Comparison of ENCODE assay signal across 10 cellular contexts in genomic region chr12:85279449-85280137, GRCh38. TPM values are rescaled to one million over a fixed set of nuclear protein-coding genes. Genes with fewer than 3 reads are reported as not detected.
A peak's percentile ranks its signal among the peaks of the same experiment; 100 is the strongest.
DNase-seq lines count a peak whose midpoint lies in the region; ATAC-seq and TF ChIP-seq lines count a peak whose summit lies in the region.
"Had no signal": no experiment of that assay in that cellular context is flagged by ENCODE, and none has a peak within 500 bp of the region (broad histone marks: within the 10 kb centered on the region; RNA-seq: fewer than 3 reads in every experiment).

No MANE protein-coding gene starts in this region.

- no peak overlapping the region for H2BK120ac ChIP-seq in mesendoderm (ENCODE audit: low read depth, low read length)

- peak overlapping the region; percentile 99 for H3K4me2 ChIP-seq in mesendoderm (ENCODE audit: low read length)

- no peak for TF ChIP-seq POLR2A in uterus (IDR thresholded peaks at IDR 0.05)

- H3K36me3 ChIP-seq in ectodermal cell (ENCODE audit: control insufficient read depth, insufficient read depth, low read length) (no peaks in the 10 kb centered on the region), mesendoderm (ENCODE audit: control insufficient read depth, insufficient read depth, low read length) (no peaks in the 10 kb centered on the region), uterus (no peaks in the 10 kb centered on the region)

- peak; percentile 1 for DNase-seq in activated naive CD8-positive, alpha-beta T cell treated with anti-CD3 and anti-CD28 coated beads for 36 hours
- DNase-seq in activated naive CD8-positive, alpha-beta T cell treated with anti-CD3 and anti-CD28 coated beads, Interleukin-2, amount 50 U/mL, for 24 hours, result no peak
- DNase-seq in mesendoderm, result peak; percentile 70
- DNase-seq in uterus, result peak in 1 of 2 donors; percentile 14
- no peak for DNase-seq in NCI-H748 treated with DMSO at 0.1 percent for 48 hours (lab: John Stamatoyannopoulos, UW)
- no peak for DNase-seq in activated CD4-positive, alpha-beta memory T cell treated with anti-CD3 and anti-CD28 coated beads for 36 hours
- DNase-seq: stimulated activated CD4-positive, alpha-beta T cell treated with anti-CD3 and anti-CD28 coated beads, Interleukin-15, amount 100 ng/mL, for 24 hours had no signal

- no peak overlapping the region for H3K23ac ChIP-seq in mesendoderm (ENCODE audit: low read length)

- no peak overlapping the region for H4K8ac ChIP-seq in mesendoderm (ENCODE audit: low read depth, low read length)

- WGBS in ectodermal cell, 2 experiments, result 0 to 1% methylated on average over 39 of the region's 39 CpGs
- no CpG with 5 or more reads among the region's 39 CpGs for WGBS in mesendoderm (ENCODE audit: extremely low coverage, insufficient coverage, low lambda C conversion rate)

- TF ChIP-seq CTCF in uterus (IDR thresholded peaks at IDR 0.05), result no peak

- H3K9me3 Mint-ChIP-seq in activated naive CD8-positive, alpha-beta T cell treated with anti-CD3 and anti-CD28 coated beads for 36 hours, result no peaks in the 10 kb centered on the region
- peaks cover 3% of the 10 kb centered on the region for H3K9me3 Mint-ChIP-seq in activated naive CD8-positive, alpha-beta T cell treated with anti-CD3 and anti-CD28 coated beads, Interleukin-2, amount 50 U/mL, for 24 hours
- H3K9me3 Mint-ChIP-seq in activated CD4-positive, alpha-beta memory T cell treated with anti-CD3 and anti-CD28 coated beads for 36 hours, result peaks cover 2% of the 10 kb centered on the region

- no peak overlapping the region for H2BK15ac ChIP-seq in mesendoderm (replicated peaks; ENCODE audit: low read depth)

- CTCF ChIA-PET in activated CD4-positive, alpha-beta memory T cell treated with anti-CD3 and anti-CD28 coated beads for 36 hours (lab: Charles Lee), result no interaction called here

- no peak overlapping the region for H2AK5ac ChIP-seq in mesendoderm (ENCODE audit: low read length)

- H3K9me3 ChIP-seq in ectodermal cell (ENCODE audit: control insufficient read depth, low read length) (no peaks in the 10 kb centered on the region), uterus (no peaks in the 10 kb centered on the region)

- H3K4me3 ChIP-seq in ectodermal cell (ENCODE audit: insufficient read depth, low read depth, low read length) (peak overlapping the region; percentile 61), mesendoderm (ENCODE audit: low read length) (peak overlapping the region; percentile 48), uterus (peak overlapping the region; percentile 22 to 35)

- POLR2A ChIA-PET in activated CD4-positive, alpha-beta memory T cell treated with anti-CD3 and anti-CD28 coated beads for 36 hours (lab: Charles Lee), result no interaction called here

- H3K56ac ChIP-seq in mesendoderm (ENCODE audit: low read length), result peak overlapping the region; percentile 89

- peak overlapping the region; percentile 90 for H3K18ac ChIP-seq in mesendoderm (ENCODE audit: low read length)

- H4K5ac ChIP-seq in mesendoderm (ENCODE audit: low read length), result no peak overlapping the region

- no peak overlapping the region for H3K27ac Mint-ChIP-seq in activated naive CD8-positive, alpha-beta T cell treated with anti-CD3 and anti-CD28 coated beads for 36 hours
- no peak overlapping the region for H3K27ac Mint-ChIP-seq in activated naive CD8-positive, alpha-beta T cell treated with anti-CD3 and anti-CD28 coated beads, Interleukin-2, amount 50 U/mL, for 24 hours
- H3K27ac Mint-ChIP-seq in activated CD4-positive, alpha-beta memory T cell treated with anti-CD3 and anti-CD28 coated beads for 36 hours, result no peak overlapping the region

- H3K4me1 Mint-ChIP-seq in activated naive CD8-positive, alpha-beta T cell treated with anti-CD3 and anti-CD28 coated beads for 36 hours, result peaks cover 5% of the 10 kb centered on the region
- peaks cover 6% of the 10 kb centered on the region for H3K4me1 Mint-ChIP-seq in activated naive CD8-positive, alpha-beta T cell treated with anti-CD3 and anti-CD28 coated beads, Interleukin-2, amount 50 U/mL, for 24 hours
- peaks cover 7% of the 10 kb centered on the region for H3K4me1 Mint-ChIP-seq in activated CD4-positive, alpha-beta memory T cell treated with anti-CD3 and anti-CD28 coated beads for 36 hours (ENCODE audit: low read depth)

- no peaks in the 10 kb centered on the region for H3K36me3 Mint-ChIP-seq in activated naive CD8-positive, alpha-beta T cell treated with anti-CD3 and anti-CD28 coated beads for 36 hours
- no peaks in the 10 kb centered on the region for H3K36me3 Mint-ChIP-seq in activated naive CD8-positive, alpha-beta T cell treated with anti-CD3 and anti-CD28 coated beads, Interleukin-2, amount 50 U/mL, for 24 hours (ENCODE audit: low read depth)
- no peaks in the 10 kb centered on the region for H3K36me3 Mint-ChIP-seq in activated CD4-positive, alpha-beta memory T cell treated with anti-CD3 and anti-CD28 coated beads for 36 hours

- H3K4me1 ChIP-seq in ectodermal cell (ENCODE audit: control insufficient read depth, insufficient read depth, low read length) (no peaks in the 10 kb centered on the region), mesendoderm (ENCODE audit: control insufficient read depth, low read depth, low read length) (peaks cover 2% of the 10 kb centered on the region), uterus (no peaks in the 10 kb centered on the region)

- H3K4ac ChIP-seq in mesendoderm (ENCODE audit: low read depth, low read length), result no peak overlapping the region

- H3K27ac ChIP-seq in ectodermal cell (ENCODE audit: insufficient read depth, low read depth, low read length, poor library complexity, severe bottlenecking) (no peak overlapping the region), mesendoderm (ENCODE audit: low read depth, low read length) (no peak overlapping the region), uterus (peak overlapping the region; percentile 28 to 45)

- ATAC-seq in activated naive CD8-positive, alpha-beta T cell treated with anti-CD3 and anti-CD28 coated beads, Interleukin-2, amount 50 U/mL, for 24 hours, result no peak
- ATAC-seq in HG03097 (IDR thresholded peaks at IDR 0.05; ENCODE audit: low FRiP score, unreplicated experiment), result no peak

- H3K79me1 ChIP-seq in mesendoderm (ENCODE audit: low read length), result no peaks in the 10 kb centered on the region

- H3K9ac ChIP-seq in mesendoderm (ENCODE audit: low read length), result peak overlapping the region; percentile 77

- H3K79me2 ChIP-seq in mesendoderm (ENCODE audit: control insufficient read depth, insufficient read depth, low read length), result no peaks in the 10 kb centered on the region

- H3K27me3 Mint-ChIP-seq in activated naive CD8-positive, alpha-beta T cell treated with anti-CD3 and anti-CD28 coated beads for 36 hours, result peaks cover 77% of the 10 kb centered on the region
- H3K27me3 Mint-ChIP-seq in activated naive CD8-positive, alpha-beta T cell treated with anti-CD3 and anti-CD28 coated beads, Interleukin-2, amount 50 U/mL, for 24 hours, result peaks cover 63% of the 10 kb centered on the region
- peaks cover 51% of the 10 kb centered on the region for H3K27me3 Mint-ChIP-seq in activated CD4-positive, alpha-beta memory T cell treated with anti-CD3 and anti-CD28 coated beads for 36 hours

- intact Hi-C loops in uterus (cut with DNase I; ENCODE audit: low total_unique reads), result no loop called here
- intact Hi-C loops in activated CD4-positive, alpha-beta memory T cell treated with anti-CD3 and anti-CD28 coated beads for 36 hours (cut with micrococcal nuclease), result loop anchor here (10.0 kb wide), 1 partner anchor 365 kb away; the partner anchor contains the start of gene SLC6A15

- H3K4me3 Mint-ChIP-seq in activated naive CD8-positive, alpha-beta T cell treated with anti-CD3 and anti-CD28 coated beads for 36 hours, result no peak overlapping the region
- H3K4me3 Mint-ChIP-seq in activated naive CD8-positive, alpha-beta T cell treated with anti-CD3 and anti-CD28 coated beads, Interleukin-2, amount 50 U/mL, for 24 hours, result no peak overlapping the region
- no peak overlapping the region for H3K4me3 Mint-ChIP-seq in activated CD4-positive, alpha-beta memory T cell treated with anti-CD3 and anti-CD28 coated beads for 36 hours

- H2BK5ac ChIP-seq in mesendoderm (ENCODE audit: low read length), result no peak overlapping the region

- H3K27me3 ChIP-seq in ectodermal cell (ENCODE audit: control insufficient read depth, insufficient read depth, low read length, poor library complexity, severe bottlenecking), result peaks cover 67% of the 10 kb centered on the region
- peaks cover 12% of the 10 kb centered on the region for H3K27me3 ChIP-seq in mesendoderm (ENCODE audit: insufficient read depth, low read length, poor library complexity)
- peaks cover 7 to 46% of the 10 kb centered on the region in 2 donors for H3K27me3 ChIP-seq in uterus

RNA-seq across cellular contexts. Expression of gene ALX1, which starts 0.4 kb away (rescaled TPM):
- not detected for total RNA-seq in activated naive CD8-positive, alpha-beta T cell treated with anti-CD3 and anti-CD28 coated beads for 36 hours
- polyA plus RNA-seq in ectodermal cell (2013, experiment 1 of 4), result 3.5 TPM
- polyA plus RNA-seq in ectodermal cell (2013, experiment 2 of 4), result 2.2 TPM
- 4.2 TPM for polyA plus RNA-seq in ectodermal cell (2013, experiment 3 of 4)
- polyA plus RNA-seq in ectodermal cell (2013, experiment 4 of 4), result 3.7 TPM
- polyA plus RNA-seq in mesendoderm (2013, experiment 1 of 2), result 1.9 TPM
- 1.5 TPM for polyA plus RNA-seq in mesendoderm (2013, experiment 2 of 2)
- 1 to 10 TPM in 1 of 4 donors, under 1 TPM in 1, not detected in 2; 0.61 to 4.2 TPM for total RNA-seq in uterus
- total RNA-seq in activated CD4-positive, alpha-beta memory T cell treated with anti-CD3 and anti-CD28 coated beads for 36 hours, result not detected
- polyA plus RNA-seq: CD14-positive monocyte had no signal

Comparison
In these comparisons a context has a peak if more than half of its experiments do, and no peak if none do; other contexts are left out.
1. DNase-seq: peak in activated naive CD8-positive, alpha-beta T cell treated with anti-CD3 and anti-CD28 coated beads for 36 hours (single experiment) and mesendoderm (single experiment); none in activated naive CD8-positive, alpha-beta T cell treated with anti-CD3 and anti-CD28 coated beads, Interleukin-2, amount 50 U/mL, for 24 hours (single experiment), NCI-H748 treated with DMSO at 0.1 percent for 48 hours (single experiment) and activated CD4-positive, alpha-beta memory T cell treated with anti-CD3 and anti-CD28 coated beads for 36 hours (single experiment).
2. H3K27ac ChIP-seq: peak in uterus (2 of 2); none in ectodermal cell (single experiment) and mesendoderm (single experiment).
3. Peak in every context shown above with its lines, with median percentiles within 50 percentile points of each other: H3K4me3 ChIP-seq.